9 cellular contexts compared by ENCODE assay signal in the genomic region with DNA sequence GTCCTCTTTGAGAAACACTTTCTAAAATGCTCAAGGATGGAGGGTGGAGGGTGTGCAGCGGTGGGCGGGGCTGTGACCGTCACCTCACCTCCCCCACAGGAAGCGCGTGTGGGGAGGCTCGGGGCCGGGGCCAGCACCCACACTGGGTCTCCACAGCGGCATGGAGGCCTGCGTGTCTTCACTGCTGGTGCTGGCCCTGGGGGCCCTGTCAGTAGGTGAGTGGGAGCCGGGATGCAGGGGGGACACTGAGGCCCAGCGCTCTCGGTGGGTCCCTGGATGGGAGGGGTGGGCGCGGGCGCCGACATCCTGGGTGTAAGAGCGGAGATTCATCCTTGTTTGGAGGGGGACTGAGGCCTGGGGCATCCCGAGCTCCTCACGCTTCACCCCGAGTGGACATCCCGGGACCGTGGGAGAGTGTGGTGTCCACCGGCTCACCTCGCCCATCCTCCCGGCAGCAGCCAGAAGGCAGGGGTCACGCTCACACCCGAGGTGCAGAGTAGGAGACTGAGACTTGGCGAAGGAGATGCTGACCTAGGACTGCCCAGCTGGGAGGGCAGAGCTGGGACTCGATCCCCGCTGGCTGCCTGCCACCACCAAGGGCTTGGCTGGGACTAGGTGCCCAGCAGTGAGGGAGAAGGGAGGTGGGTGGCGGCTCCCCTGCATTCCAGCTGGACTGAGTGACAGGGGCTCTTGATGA. TPM values are rescaled to one million over a fixed set of nuclear protein-coding genes. Genes with fewer than 3 reads are reported as not detected.
DNase-seq lines count a peak whose midpoint lies in the region; ATAC-seq and TF ChIP-seq lines count a peak whose summit lies in the region.
"Had no signal": no experiment of that assay in that cellular context is flagged by ENCODE, and none has a peak within 500 bp of the region (broad histone marks: within the 10 kb centered on the region; RNA-seq: fewer than 3 reads in every experiment).

A gene (plus strand): TSS at position 142 of the 697 bp plus-strand sequence. CDS start 19 bp downstream, at position 161.

- H3K9me3 ChIP-seq in left ventricle myocardium inferior (replicated peaks) (no peaks in the 10 kb centered on the region), BE2C (no peaks in the 10 kb centered on the region)

- H3K4me3 ChIP-seq in left ventricle myocardium inferior (no peak within 1 kb of the TSS), foreskin fibroblast (ENCODE audit: low read depth in 1 of 2, low read length in 2 of 2) (no peak within 1 kb of the TSS), BE2C (ENCODE audit: low read depth, low read length) (no peak within 1 kb of the TSS)

- H3K36me3 ChIP-seq in left ventricle myocardium inferior (peaks cover 29% of the 10 kb centered on the region), BE2C (peaks cover 3% of the 10 kb centered on the region; the same call in 1 of the 2 replicates)

- ATAC-seq in Right ventricle myocardium superior (ENCODE audit: poor library complexity) = peak; percentile 29
- ATAC-seq in activated naive CD4-positive, alpha-beta T cell treated with anti-CD3 and anti-CD28 coated beads, Interleukin-2, amount 50 U/mL, for 72 hours = peak; percentile 93 to 94
- ATAC-seq in GM21786 (IDR thresholded peaks at IDR 0.05; ENCODE audit: unreplicated experiment) = no peak

- H3K9me3 Mint-ChIP-seq in activated naive CD4-positive, alpha-beta T cell treated with anti-CD3 and anti-CD28 coated beads, Interleukin-2, amount 50 U/mL, for 72 hours = no peaks in the 10 kb centered on the region

- H3K4me1 ChIP-seq in left ventricle myocardium inferior (peaks cover 9% of the 10 kb centered on the region), BE2C (no peaks in the 10 kb centered on the region)

- H3K27ac Mint-ChIP-seq in activated naive CD4-positive, alpha-beta T cell treated with anti-CD3 and anti-CD28 coated beads, Interleukin-2, amount 50 U/mL, for 72 hours = peak within 1 kb of the TSS; percentile 91 to 96

- no peaks in the 10 kb centered on the region for H3K27me3 ChIP-seq in left ventricle myocardium inferior (ENCODE audit: low read depth)
- H3K27me3 ChIP-seq in BE2C = no peaks in the 10 kb centered on the region

- peaks cover 0 to 5% of the 10 kb centered on the region in 2 donors for H3K36me3 Mint-ChIP-seq in activated naive CD4-positive, alpha-beta T cell treated with anti-CD3 and anti-CD28 coated beads, Interleukin-2, amount 50 U/mL, for 72 hours

- no peak within 1 kb of the TSS for H3K27ac ChIP-seq in left ventricle myocardium inferior (replicated peaks)

- intact Hi-C loops in Right ventricle myocardium superior (cut with DNase I) = no loop called here
- intact Hi-C loops in left ventricle myocardium inferior (cut with micrococcal nuclease) = no loop called here

- DNase-seq in Right ventricle myocardium superior (no peak), left ventricle myocardium inferior (no peak), foreskin fibroblast (no peak), BE2C (no peak), KG1 (lab: John Stamatoyannopoulos, UW) (no peak)
- DNase-seq in activated naive CD4-positive, alpha-beta T cell treated with anti-CD3 and anti-CD28 coated beads, Interleukin-2, amount 50 U/mL, for 72 hours (ENCODE audit: low spot score in 2 of 2) = peak; percentile 68 to 77
- peak; percentile 45 to 56 for DNase-seq in stimulated activated CD4-positive, alpha-beta T cell treated with anti-CD3 and anti-CD28 coated beads, Interleukin-12 subunit alpha, Interleukin-12 subunit beta, amount 100 ng/mL, for 24 hours (ENCODE audit: low read depth in 2 of 2)
- DNase-seq: kidney glomerular epithelial cell had no signal

- TF ChIP-seq CTCF in left ventricle myocardium inferior (IDR thresholded peaks at IDR 0.05; ENCODE audit: borderline replicate concordance) (no peak), foreskin fibroblast (IDR thresholded peaks at IDR 0.05; ENCODE audit: low read depth, low read length) (no peak), BE2C (IDR thresholded peaks at IDR 0.05; ENCODE audit: low read depth, low read length) (no peak)

RNA-seq across cellular contexts. Expression of the gene that starts here (rescaled TPM):
- 0.32 TPM for total RNA-seq in Right ventricle myocardium superior
- not detected for total RNA-seq in left ventricle myocardium inferior
- 10 to 100 TPM; 14.1 to 52.7 TPM for total RNA-seq in activated naive CD4-positive, alpha-beta T cell treated with anti-CD3 and anti-CD28 coated beads, Interleukin-2, amount 50 U/mL, for 72 hours
- polyA plus RNA-seq in BE2C (2012; ENCODE audit: insufficient read depth, insufficient read length, low read depth) = 4.1 TPM

Comparison
In these comparisons a context has a peak if more than half of its experiments do, and no peak if none do; other contexts are left out.
1. RNA of the gene that starts here (total RNA-seq): 14.1 to 52.7 TPM in activated naive CD4-positive, alpha-beta T cell treated with anti-CD3 and anti-CD28 coated beads, Interleukin-2, amount 50 U/mL, for 72 hours; 0.32 TPM in Right ventricle myocardium superior (single experiment) and not detected in left ventricle myocardium inferior (single experiment); every median in the first group is over 10 times any median in the second.
2. Peak in ATAC-seq in Right ventricle myocardium superior; RNA of the gene not detected or under 1 TPM.
3. DNase-seq: peak in activated naive CD4-positive, alpha-beta T cell treated with anti-CD3 and anti-CD28 coated beads, Interleukin-2, amount 50 U/mL, for 72 hours (2 of 2) and stimulated activated CD4-positive, alpha-beta T cell treated with anti-CD3 and anti-CD28 coated beads, Interleukin-12 subunit alpha, Interleukin-12 subunit beta, amount 100 ng/mL, for 24 hours (2 of 2); none in Right ventricle myocardium superior (single experiment), left ventricle myocardium inferior (single experiment), foreskin fibroblast (0 of 2), BE2C (single experiment) and KG1 (single experiment).